ENCODE assay signal across 8 cellular contexts in the genomic region with DNA sequence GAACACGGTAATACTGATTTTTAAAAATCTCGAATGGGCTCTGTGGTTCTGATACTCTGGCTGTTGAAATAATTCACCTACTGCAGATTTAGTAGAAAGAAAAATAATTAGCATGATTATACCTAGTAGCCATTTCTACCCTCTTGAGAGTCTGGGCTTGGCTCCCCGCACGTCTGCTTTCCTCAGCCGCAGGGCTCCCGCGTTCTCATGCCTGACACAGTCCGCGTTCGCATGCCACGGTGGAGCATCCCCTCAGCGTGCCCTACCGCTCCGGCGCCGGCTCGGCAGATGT. TPM values are rescaled to one million over a fixed set of nuclear protein-coding genes. Genes with fewer than 3 reads are reported as not detected.
DNase-seq lines count a peak whose midpoint lies in the region; ATAC-seq, FAIRE-seq and TF ChIP-seq lines count a peak whose summit lies in the region.

No MANE protein-coding gene starts in this region.

- no peaks in the 10 kb centered on the region for H3K9me3 Mint-ChIP-seq in stimulated activated naive CD8-positive, alpha-beta T cell treated with anti-CD3 and anti-CD28 coated beads, Interleukin-15, Interleukin-2, amounts not matched to agents 100 ng/mL and 50 ng/mL, for 24 hours
- H3K9me3 Mint-ChIP-seq in mesothelial cell of epicardium = no peaks in the 10 kb centered on the region

- 0% methylated on average over 17 of the region's 17 CpGs for WGBS in aorta, 2 donors

- no peak for DNase-seq in stimulated activated naive CD8-positive, alpha-beta T cell treated with anti-CD3 and anti-CD28 coated beads, Interleukin-15, Interleukin-2, amounts not matched to agents 100 U/mL and 50 U/mL, for 24 hours
- peak; percentile 56 to 69 for DNase-seq in breast epithelium (ENCODE audit: low spot score in 2 of 2)
- DNase-seq in mesothelial cell of epicardium (ENCODE audit: low spot score in 2 of 2, unreplicated experiment in 2 of 2) = no peak
- DNase-seq in aorta = no peak
- DNase-seq in T-helper 9 cell = no peak
- no peak for DNase-seq in urothelium cell line (ENCODE audit: low spot score)

- peaks cover 39% of the 10 kb centered on the region for H3K4me1 Mint-ChIP-seq in stimulated activated naive CD8-positive, alpha-beta T cell treated with anti-CD3 and anti-CD28 coated beads, Interleukin-15, Interleukin-2, amounts not matched to agents 100 ng/mL and 50 ng/mL, for 24 hours (ENCODE audit: low read depth)
- peaks cover 25% of the 10 kb centered on the region for H3K4me1 Mint-ChIP-seq in mesothelial cell of epicardium

- ATAC-seq in stimulated activated naive CD8-positive, alpha-beta T cell treated with anti-CD3 and anti-CD28 coated beads, Interleukin-15, Interleukin-2, amounts not matched to agents 100 U/mL and 50 U/mL, for 24 hours = no peak
- no peak for ATAC-seq in aorta (ENCODE audit: low FRiP score)
- ATAC-seq in HG02798 (IDR thresholded peaks at IDR 0.05; ENCODE audit: poor library complexity, unreplicated experiment) = no peak

- H3K36me3 ChIP-seq in breast epithelium (no peaks in the 10 kb centered on the region), aorta (ENCODE audit: control insufficient read depth in 1 of 2, insufficient read depth in 2 of 2, low read length in 1 of 2) (no peaks in the 10 kb centered on the region)

- H3K27me3 ChIP-seq in breast epithelium (no peaks in the 10 kb centered on the region), aorta (ENCODE audit: control insufficient read depth in 1 of 2, insufficient read depth in 2 of 2, low read length in 1 of 2) (no peaks in the 10 kb centered on the region)

- H3K27me3 Mint-ChIP-seq in stimulated activated naive CD8-positive, alpha-beta T cell treated with anti-CD3 and anti-CD28 coated beads, Interleukin-15, Interleukin-2, amounts not matched to agents 100 ng/mL and 50 ng/mL, for 24 hours = no peaks in the 10 kb centered on the region
- no peaks in the 10 kb centered on the region for H3K27me3 Mint-ChIP-seq in mesothelial cell of epicardium (ENCODE audit: low read depth)

- H3K4me1 ChIP-seq in breast epithelium (no peaks in the 10 kb centered on the region), aorta (ENCODE audit: control insufficient read depth in 1 of 2, insufficient read depth in 2 of 2, low read length in 2 of 2) (no peaks in the 10 kb centered on the region)

- H3K4me3 ChIP-seq in breast epithelium = peak overlapping the region; percentile 83 to 95 (median 92)
- peak overlapping the region; percentile 43 to 75 for H3K4me3 ChIP-seq in aorta (ENCODE audit: low read length in 2 of 2)

- H3K36me3 Mint-ChIP-seq in stimulated activated naive CD8-positive, alpha-beta T cell treated with anti-CD3 and anti-CD28 coated beads, Interleukin-15, Interleukin-2, amounts not matched to agents 100 ng/mL and 50 ng/mL, for 24 hours (ENCODE audit: low read depth) = peaks cover 27% of the 10 kb centered on the region
- peaks cover 3% of the 10 kb centered on the region for H3K36me3 Mint-ChIP-seq in mesothelial cell of epicardium

- intact Hi-C loops in breast epithelium (cut with DNase I; ENCODE audit: low total_unique reads) = no loop called here
- intact Hi-C loops in aorta (cut with DNase I) = loop anchor here (5.0 kb wide), 2 partner anchors 44 to 221 kb away; partner anchors contain the start of gene MIER3 (in 1 of the 2)

- H3K9me3 ChIP-seq in breast epithelium (no peaks in the 10 kb centered on the region), aorta (ENCODE audit: control insufficient read depth, low read length) (no peaks in the 10 kb centered on the region)

- no peak for FAIRE-seq in urothelium cell line (lab: Jason Lieb, UNC)

- H3K27ac ChIP-seq in breast epithelium (peak overlapping the region; percentile 98 to 100), aorta (ENCODE audit: low read depth in 1 of 2, low read length in 2 of 2) (peak overlapping the region; percentile 7 to 78)

- H3K4me3 Mint-ChIP-seq in stimulated activated naive CD8-positive, alpha-beta T cell treated with anti-CD3 and anti-CD28 coated beads, Interleukin-15, Interleukin-2, amounts not matched to agents 100 ng/mL and 50 ng/mL, for 24 hours = peak overlapping the region; percentile 92
- H3K4me3 Mint-ChIP-seq in mesothelial cell of epicardium = peak overlapping the region; percentile 91

- no peak for TF ChIP-seq CTCF in breast epithelium (IDR thresholded peaks at IDR 0.05)
- no peak for TF ChIP-seq CTCF in mesothelial cell of epicardium (IDR thresholded peaks at IDR 0.05; ENCODE audit: unreplicated experiment)

- peak overlapping the region; percentile 96 for H3K27ac Mint-ChIP-seq in stimulated activated naive CD8-positive, alpha-beta T cell treated with anti-CD3 and anti-CD28 coated beads, Interleukin-15, Interleukin-2, amounts not matched to agents 100 ng/mL and 50 ng/mL, for 24 hours
- peak overlapping the region; percentile 99 for H3K27ac Mint-ChIP-seq in mesothelial cell of epicardium

- TF ChIP-seq POLR2A in breast epithelium (IDR thresholded peaks at IDR 0.05) = no peak

RNA-seq across cellular contexts. Expression of gene GPBP1, which starts 0.9 kb away (rescaled TPM):
- total RNA-seq in breast epithelium = 100 to 1,000 TPM in 1 of 3 donors, 10 to 100 TPM in 2; 61.1 to 141 (median 93.1) TPM
- 125 to 134 TPM (median 129 TPM) in 3 replicates for total RNA-seq in mesothelial cell of epicardium
- 10 to 100 TPM; 63.0 to 79.0 TPM for total RNA-seq in aorta
- polyA plus RNA-seq in aorta = 10 to 100 TPM; 35.6 to 42.5 TPM

Comparison
In these comparisons a context has a peak if more than half of its experiments do, and no peak if none do; other contexts are left out.
1. DNase-seq: peak in breast epithelium (2 of 2); none in stimulated activated naive CD8-positive, alpha-beta T cell treated with anti-CD3 and anti-CD28 coated beads, Interleukin-15, Interleukin-2, amounts not matched to agents 100 U/mL and 50 U/mL, for 24 hours (single experiment), mesothelial cell of epicardium (0 of 2), aorta (0 of 2), T-helper 9 cell (single experiment) and urothelium cell line (single experiment).